1 cellular context compared by ENCODE assay signal in genomic region chr3:122510878-122511481, GRCh38.
A peak's percentile ranks its signal among the peaks of the same experiment; 100 is the strongest.
TF ChIP-seq lines count a peak whose summit lies in the region.

No MANE protein-coding gene starts in this region.

TF ChIP-seq in HepG2, 621 proteins besides CTCF, POLR2A, EP300 and RAD21 (continues in another document):
- TF ChIP-seq, protein P1, sequence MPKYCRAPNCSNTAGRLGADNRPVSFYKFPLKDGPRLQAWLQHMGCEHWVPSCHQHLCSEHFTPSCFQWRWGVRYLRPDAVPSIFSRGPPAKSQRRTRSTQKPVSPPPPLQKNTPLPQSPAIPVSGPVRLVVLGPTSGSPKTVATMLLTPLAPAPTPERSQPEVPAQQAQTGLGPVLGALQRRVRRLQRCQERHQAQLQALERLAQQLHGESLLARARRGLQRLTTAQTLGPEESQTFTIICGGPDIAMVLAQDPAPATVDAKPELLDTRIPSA (CRISPR knock-in tag; IDR thresholded peaks at IDR 0.05; ENCODE audit: borderline replicate concordance): no peak
- TF ChIP-seq ZNF563 (CRISPR knock-in tag; IDR thresholded peaks at IDR 0.05): no peak
- no peak for TF ChIP-seq IKZF4 (CRISPR knock-in tag; IDR thresholded peaks at IDR 0.05; ENCODE audit: borderline replicate concordance, low read depth, not compliant biosample characterization)
- TF ChIP-seq ZNF121 (CRISPR knock-in tag; IDR thresholded peaks at IDR 0.05): no peak
- peak in 1 of 2 experiments; percentile 43; a peak in 1 of 4 replicates for TF ChIP-seq NR2F1 (CRISPR knock-in tag; IDR thresholded peaks at IDR 0.05)
- TF ChIP-seq, protein P2, sequence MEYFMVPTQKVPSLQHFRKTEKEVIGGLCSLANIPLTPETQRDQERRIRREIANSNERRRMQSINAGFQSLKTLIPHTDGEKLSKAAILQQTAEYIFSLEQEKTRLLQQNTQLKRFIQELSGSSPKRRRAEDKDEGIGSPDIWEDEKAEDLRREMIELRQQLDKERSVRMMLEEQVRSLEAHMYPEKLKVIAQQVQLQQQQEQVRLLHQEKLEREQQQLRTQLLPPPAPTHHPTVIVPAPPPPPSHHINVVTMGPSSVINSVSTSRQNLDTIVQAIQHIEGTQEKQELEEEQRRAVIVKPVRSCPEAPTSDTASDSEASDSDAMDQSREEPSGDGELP (IDR thresholded peaks at IDR 0.05; ENCODE audit: borderline replicate concordance, low read depth): no peak
- TF ChIP-seq YEATS2 (CRISPR knock-in tag; IDR thresholded peaks at IDR 0.05; ENCODE audit: borderline replicate concordance): no peak
- no peak for TF ChIP-seq AHR (CRISPR knock-in tag; IDR thresholded peaks at IDR 0.05)
- TF ChIP-seq, protein P3, sequence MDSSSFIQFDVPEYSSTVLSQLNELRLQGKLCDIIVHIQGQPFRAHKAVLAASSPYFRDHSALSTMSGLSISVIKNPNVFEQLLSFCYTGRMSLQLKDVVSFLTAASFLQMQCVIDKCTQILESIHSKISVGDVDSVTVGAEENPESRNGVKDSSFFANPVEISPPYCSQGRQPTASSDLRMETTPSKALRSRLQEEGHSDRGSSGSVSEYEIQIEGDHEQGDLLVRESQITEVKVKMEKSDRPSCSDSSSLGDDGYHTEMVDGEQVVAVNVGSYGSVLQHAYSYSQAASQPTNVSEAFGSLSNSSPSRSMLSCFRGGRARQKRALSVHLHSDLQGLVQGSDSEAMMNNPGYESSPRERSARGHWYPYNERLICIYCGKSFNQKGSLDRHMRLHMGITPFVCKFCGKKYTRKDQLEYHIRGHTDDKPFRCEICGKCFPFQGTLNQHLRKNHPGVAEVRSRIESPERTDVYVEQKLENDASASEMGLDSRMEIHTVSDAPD (CRISPR knock-in tag; IDR thresholded peaks at IDR 0.05): peak; percentile 86; the same call in 1 of the 2 replicates
- 0 out of 2 replicates have a peak, but pooled peaks have one; percentile 29 for TF ChIP-seq ZMYM4 (CRISPR knock-in tag; IDR thresholded peaks at IDR 0.05)
- TF ChIP-seq ZNF768 (CRISPR knock-in tag; IDR thresholded peaks at IDR 0.05): no peak
- TF ChIP-seq SOX6 (IDR thresholded peaks at IDR 0.05): no peak
- TF ChIP-seq SOX6 (CRISPR knock-in tag; IDR thresholded peaks at IDR 0.05): 0 out of 2 replicates have a peak, but pooled peaks have one; percentile 11
- peak; percentile 68 for TF ChIP-seq MAFF (IDR thresholded peaks at IDR 0.05; ENCODE audit: low read depth, low read length)
- no peak for TF ChIP-seq HNRNPL (IDR thresholded peaks at IDR 0.05; ENCODE audit: low read depth, low read length)
- TF ChIP-seq FOSL2 (CRISPR knock-in tag; IDR thresholded peaks at IDR 0.05): peak; percentile 24; the same call in 1 of the 2 replicates
- no peak for TF ChIP-seq ZFX (CRISPR knock-in tag; IDR thresholded peaks at IDR 0.05; ENCODE audit: low read depth)
- no peak for TF ChIP-seq TAF15 (IDR thresholded peaks at IDR 0.05; ENCODE audit: low read depth, low read length, poor library complexity, severe bottlenecking)
- no peak for TF ChIP-seq ZNF646 (CRISPR knock-in tag; IDR thresholded peaks at IDR 0.05)
- TF ChIP-seq MLX (CRISPR knock-in tag; IDR thresholded peaks at IDR 0.05): no peak
- TF ChIP-seq CEBPG (CRISPR knock-in tag; IDR thresholded peaks at IDR 0.05): peak; percentile 68
- TF ChIP-seq ZNF883 (CRISPR knock-in tag; IDR thresholded peaks at IDR 0.05; ENCODE audit: not compliant biosample characterization): no peak
- no peak for TF ChIP-seq ZNF556 (CRISPR knock-in tag; IDR thresholded peaks at IDR 0.05; ENCODE audit: borderline replicate concordance)
- no peak for TF ChIP-seq RFX5 (IDR thresholded peaks at IDR 0.05; ENCODE audit: low read depth, low read length)
- TF ChIP-seq SRSF9 (IDR thresholded peaks at IDR 0.05; ENCODE audit: borderline replicate concordance, insufficient read depth, low read depth, low read length, poor library complexity, severe bottlenecking): no peak
- TF ChIP-seq HINFP (CRISPR knock-in tag; IDR thresholded peaks at IDR 0.05; ENCODE audit: low read depth): no peak
- no peak for TF ChIP-seq JDP2 (CRISPR knock-in tag; IDR thresholded peaks at IDR 0.05; ENCODE audit: borderline replicate concordance)
- TF ChIP-seq HNRNPUL1 (IDR thresholded peaks at IDR 0.05; ENCODE audit: low read depth, low read length): no peak
- TF ChIP-seq NCOA2 (CRISPR knock-in tag; IDR thresholded peaks at IDR 0.05): no peak
- no peak for TF ChIP-seq ZHX2 (IDR thresholded peaks at IDR 0.05; ENCODE audit: low read depth)
- TF ChIP-seq ZHX2 (CRISPR knock-in tag; IDR thresholded peaks at IDR 0.05; ENCODE audit: borderline replicate concordance): no peak
- TF ChIP-seq SKI (IDR thresholded peaks at IDR 0.05; ENCODE audit: partially characterized antibody): no peak
- TF ChIP-seq ZNF788 (CRISPR knock-in tag; IDR thresholded peaks at IDR 0.05; ENCODE audit: borderline replicate concordance): no peak
- no peak for TF ChIP-seq IRF1 (CRISPR knock-in tag; IDR thresholded peaks at IDR 0.05; ENCODE audit: low read depth)
- TF ChIP-seq ZNF30 (CRISPR knock-in tag; IDR thresholded peaks at IDR 0.05): no peak
- TF ChIP-seq FIP1L1 (IDR thresholded peaks at IDR 0.05; ENCODE audit: borderline replicate concordance, insufficient read depth, low read depth, low read length): no peak
- no peak for TF ChIP-seq ZNF382 (CRISPR knock-in tag; IDR thresholded peaks at IDR 0.05; ENCODE audit: borderline replicate concordance)
- TF ChIP-seq FOXK2 (IDR thresholded peaks at IDR 0.05): no peak
- TF ChIP-seq, protein P4, sequence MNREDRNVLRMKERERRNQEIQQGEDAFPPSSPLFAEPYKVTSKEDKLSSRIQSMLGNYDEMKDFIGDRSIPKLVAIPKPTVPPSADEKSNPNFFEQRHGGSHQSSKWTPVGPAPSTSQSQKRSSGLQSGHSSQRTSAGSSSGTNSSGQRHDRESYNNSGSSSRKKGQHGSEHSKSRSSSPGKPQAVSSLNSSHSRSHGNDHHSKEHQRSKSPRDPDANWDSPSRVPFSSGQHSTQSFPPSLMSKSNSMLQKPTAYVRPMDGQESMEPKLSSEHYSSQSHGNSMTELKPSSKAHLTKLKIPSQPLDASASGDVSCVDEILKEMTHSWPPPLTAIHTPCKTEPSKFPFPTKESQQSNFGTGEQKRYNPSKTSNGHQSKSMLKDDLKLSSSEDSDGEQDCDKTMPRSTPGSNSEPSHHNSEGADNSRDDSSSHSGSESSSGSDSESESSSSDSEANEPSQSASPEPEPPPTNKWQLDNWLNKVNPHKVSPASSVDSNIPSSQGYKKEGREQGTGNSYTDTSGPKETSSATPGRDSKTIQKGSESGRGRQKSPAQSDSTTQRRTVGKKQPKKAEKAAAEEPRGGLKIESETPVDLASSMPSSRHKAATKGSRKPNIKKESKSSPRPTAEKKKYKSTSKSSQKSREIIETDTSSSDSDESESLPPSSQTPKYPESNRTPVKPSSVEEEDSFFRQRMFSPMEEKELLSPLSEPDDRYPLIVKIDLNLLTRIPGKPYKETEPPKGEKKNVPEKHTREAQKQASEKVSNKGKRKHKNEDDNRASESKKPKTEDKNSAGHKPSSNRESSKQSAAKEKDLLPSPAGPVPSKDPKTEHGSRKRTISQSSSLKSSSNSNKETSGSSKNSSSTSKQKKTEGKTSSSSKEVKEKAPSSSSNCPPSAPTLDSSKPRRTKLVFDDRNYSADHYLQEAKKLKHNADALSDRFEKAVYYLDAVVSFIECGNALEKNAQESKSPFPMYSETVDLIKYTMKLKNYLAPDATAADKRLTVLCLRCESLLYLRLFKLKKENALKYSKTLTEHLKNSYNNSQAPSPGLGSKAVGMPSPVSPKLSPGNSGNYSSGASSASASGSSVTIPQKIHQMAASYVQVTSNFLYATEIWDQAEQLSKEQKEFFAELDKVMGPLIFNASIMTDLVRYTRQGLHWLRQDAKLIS (CRISPR knock-in tag; IDR thresholded peaks at IDR 0.05): no peak
